Comparison of ENCODE assay signal across 3 cellular contexts in the genomic region with DNA sequence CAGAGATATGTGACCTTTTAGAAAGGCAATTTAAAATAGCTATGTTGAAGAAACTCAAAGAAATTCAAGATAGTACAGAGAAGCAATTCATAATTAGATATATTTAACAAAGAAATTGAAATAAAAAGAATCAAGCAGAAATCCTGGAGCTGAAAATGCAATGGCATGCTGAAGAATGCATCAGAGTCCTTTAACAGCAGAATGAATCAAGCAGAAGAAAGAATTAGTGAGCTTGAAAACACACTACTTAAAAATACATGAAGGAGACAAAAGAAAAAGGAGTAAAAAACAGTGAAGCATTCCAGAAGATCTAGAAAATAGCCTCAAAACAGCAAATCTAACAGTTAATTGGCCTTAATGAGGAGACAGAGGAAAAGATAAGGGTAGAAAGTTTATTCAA.
TF ChIP-seq lines count a peak whose summit lies in the region.

No MANE protein-coding gene starts in this region.

TF ChIP-seq in HCT116, 20 proteins besides CTCF, POLR2A, EP300 and RAD21:
- no peak for TF ChIP-seq YY1 (IDR thresholded peaks at IDR 0.05; ENCODE audit: extremely low read depth, insufficient replicate concordance, low read depth, low read length)
- 0 out of 2 replicates have a peak, but pooled peaks have one; percentile 25 for TF ChIP-seq CBX3 (IDR thresholded peaks at IDR 0.05; ENCODE audit: low read depth)

TF ChIP-seq in WTC11, 78 proteins besides CTCF, POLR2A, EP300 and RAD21:
- TF ChIP-seq GTF2I (CRISPR knock-in tag; conservative IDR thresholded peaks at IDR 0.05) (0 out of 2 replicates have a peak, but pooled peaks have one; percentile 23), ZNF423 (CRISPR knock-in tag; IDR thresholded peaks at IDR 0.05) (no peak)
- TF ChIP-seq, protein P1, sequence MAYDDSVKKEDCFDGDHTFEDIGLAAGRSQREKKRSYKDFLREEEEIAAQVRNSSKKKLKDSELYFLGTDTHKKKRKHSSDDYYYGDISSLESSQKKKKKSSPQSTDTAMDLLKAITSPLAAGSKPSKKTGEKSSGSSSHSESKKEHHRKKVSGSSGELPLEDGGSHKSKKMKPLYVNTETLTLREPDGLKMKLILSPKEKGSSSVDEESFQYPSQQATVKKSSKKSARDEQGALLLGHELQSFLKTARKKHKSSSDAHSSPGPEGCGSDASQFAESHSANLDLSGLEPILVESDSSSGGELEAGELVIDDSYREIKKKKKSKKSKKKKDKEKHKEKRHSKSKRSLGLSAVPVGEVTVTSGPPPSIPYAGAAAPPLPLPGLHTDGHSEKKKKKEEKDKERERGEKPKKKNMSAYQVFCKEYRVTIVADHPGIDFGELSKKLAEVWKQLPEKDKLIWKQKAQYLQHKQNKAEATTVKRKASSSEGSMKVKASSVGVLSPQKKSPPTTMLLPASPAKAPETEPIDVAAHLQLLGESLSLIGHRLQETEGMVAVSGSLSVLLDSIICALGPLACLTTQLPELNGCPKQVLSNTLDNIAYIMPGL (CRISPR knock-in tag; IDR thresholded peaks at IDR 0.05): no peak

TF ChIP-seq in K562, 482 proteins besides CTCF, POLR2A, EP300 and RAD21:
- 0 out of 2 replicates have a peak, but pooled peaks have one; percentile 56 for TF ChIP-seq CBX5 (IDR thresholded peaks at IDR 0.05; ENCODE audit: borderline replicate concordance, low read depth)
- TF ChIP-seq ZNF76 (CRISPR knock-in tag; IDR thresholded peaks at IDR 0.05; ENCODE audit: borderline replicate concordance): no peak
- TF ChIP-seq NCOA4 (IDR thresholded peaks at IDR 0.05; ENCODE audit: partially characterized antibody): no peak
- TF ChIP-seq, protein P2, sequence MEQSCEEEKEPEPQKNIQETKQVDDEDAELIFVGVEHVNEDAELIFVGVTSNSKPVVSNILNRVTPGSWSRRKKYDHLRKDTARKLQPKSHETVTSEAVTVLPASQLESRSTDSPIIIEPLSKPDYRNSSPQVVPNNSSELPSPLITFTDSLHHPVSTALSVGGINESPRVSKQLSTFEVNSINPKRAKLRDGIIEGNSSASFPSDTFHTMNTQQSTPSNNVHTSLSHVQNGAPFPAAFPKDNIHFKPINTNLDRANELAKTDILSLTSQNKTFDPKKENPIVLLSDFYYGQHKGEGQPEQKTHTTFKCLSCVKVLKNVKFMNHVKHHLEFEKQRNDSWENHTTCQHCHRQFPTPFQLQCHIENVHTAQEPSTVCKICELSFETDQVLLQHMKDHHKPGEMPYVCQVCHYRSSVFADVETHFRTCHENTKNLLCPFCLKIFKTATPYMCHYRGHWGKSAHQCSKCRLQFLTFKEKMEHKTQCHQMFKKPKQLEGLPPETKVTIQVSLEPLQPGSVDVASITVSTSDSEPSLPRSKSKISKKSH (CRISPR knock-in tag; IDR thresholded peaks at IDR 0.05): 0 out of 2 replicates have a peak, but pooled peaks have one; percentile 33
- 0 out of 3 replicates have a peak, but pooled peaks of 1 of the 2 experiments have one; percentile 38 for TF ChIP-seq CBX3 (IDR thresholded peaks at IDR 0.05; ENCODE audit: borderline replicate concordance in 1 of 2, low read length in 2 of 2)
- TF ChIP-seq TRIM28 (IDR thresholded peaks at IDR 0.05): peak; percentile 79; the same call in 1 of the 2 replicates
TF ChIP-seq in K562: peak in this region for 4.
